ENCODE assay signal across 12 cellular contexts in the genomic region with DNA sequence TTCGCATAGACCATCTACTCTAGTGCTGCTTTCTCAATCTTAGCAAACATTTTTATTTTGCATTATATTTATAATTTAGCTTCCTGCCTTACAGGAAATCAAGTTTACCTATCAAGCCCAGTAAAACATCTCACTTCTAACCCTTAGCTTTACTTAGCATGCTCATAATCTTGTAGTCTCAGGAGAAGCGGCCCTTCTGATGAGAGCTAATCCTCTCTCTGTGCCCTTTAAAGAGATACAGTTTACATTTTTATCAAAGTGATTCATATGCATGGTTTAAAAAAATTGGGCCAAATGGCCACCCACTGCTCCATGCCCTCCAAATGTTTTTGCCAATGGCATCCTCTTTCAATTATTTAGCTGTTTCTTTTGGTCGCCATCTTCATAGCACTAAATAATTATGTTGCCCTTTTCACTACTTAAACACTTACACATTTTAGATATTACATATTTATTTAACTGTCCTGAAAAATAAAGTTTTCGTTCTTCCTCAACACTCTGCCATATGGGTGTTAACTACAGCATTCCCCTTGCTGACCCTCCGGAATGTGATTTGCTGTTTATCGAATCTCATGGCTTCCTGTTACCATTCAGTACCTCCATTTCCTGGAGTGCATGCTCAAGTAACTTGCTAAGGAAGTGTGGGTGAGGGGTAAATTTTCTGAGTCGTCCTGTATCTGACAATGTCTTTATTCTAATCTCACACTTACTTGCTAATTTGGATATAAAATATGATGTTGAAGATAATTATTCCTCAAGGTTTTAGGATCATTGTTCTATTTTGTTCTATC. TPM values are rescaled to one million over a fixed set of nuclear protein-coding genes. Genes with fewer than 3 reads are reported as not detected.
DNase-seq lines count a peak whose midpoint lies in the region; ATAC-seq and TF ChIP-seq lines count a peak whose summit lies in the region.
"Had no signal": no experiment of that assay in that cellular context is flagged by ENCODE, and none has a peak within 500 bp of the region (broad histone marks: within the 10 kb centered on the region; RNA-seq: fewer than 3 reads in every experiment).

No MANE protein-coding gene starts in this region.

- peaks cover 3% of the 10 kb centered on the region for H3K9me3 Mint-ChIP-seq in activated CD4-positive, alpha-beta T cell treated with anti-CD3 and anti-CD28 coated beads for 36 hours (ENCODE audit: low read depth)
- H3K9me3 Mint-ChIP-seq in endodermal cell, result peaks cover 3% of the 10 kb centered on the region
- H3K9me3 Mint-ChIP-seq: type B pancreatic cell had no signal

- no peak overlapping the region for H3K27ac ChIP-seq in endodermal cell (ENCODE audit: low read depth, low read length)
- H3K27ac ChIP-seq: PC-9 had no signal

- peaks cover 34% of the 10 kb centered on the region for H3K36me3 Mint-ChIP-seq in activated CD4-positive, alpha-beta T cell treated with anti-CD3 and anti-CD28 coated beads for 36 hours (ENCODE audit: low read depth)
- H3K36me3 Mint-ChIP-seq in endodermal cell (ENCODE audit: low read depth), result peaks cover 22% of the 10 kb centered on the region

- 74 to 92% methylated on average over 3 to 7 of the region's 7 CpGs for WGBS in endodermal cell (ENCODE audit: insufficient coverage in 1 of 2, insufficient read length in 1 of 2), 2 experiments

- peak; percentile 75 for ATAC-seq in activated CD4-positive, alpha-beta T cell treated with anti-CD3 and anti-CD28 coated beads for 36 hours
- no peak for ATAC-seq in GM21723 (IDR thresholded peaks at IDR 0.05; ENCODE audit: unreplicated experiment)

- H3K4me1 Mint-ChIP-seq in activated CD4-positive, alpha-beta T cell treated with anti-CD3 and anti-CD28 coated beads for 36 hours, result peaks cover 41% of the 10 kb centered on the region
- peaks cover 24% of the 10 kb centered on the region for H3K4me1 Mint-ChIP-seq in endodermal cell

- POLR2A ChIA-PET in activated CD4-positive, alpha-beta T cell treated with anti-CD3 and anti-CD28 coated beads for 36 hours (lab: Charles Lee), result interaction anchor here (0.7 kb wide), 1 partner anchor 290 kb away, joined by 4 read pairs; no protein-coding TSS in a partner anchor

- H3K9me3 ChIP-seq in endodermal cell (ENCODE audit: control insufficient read depth, low read length), result no peaks in the 10 kb centered on the region

- H3K9ac ChIP-seq in endodermal cell (ENCODE audit: extremely low read depth, low read length, poor library complexity, severe bottlenecking), result no peak overlapping the region

- no peak for DNase-seq in activated CD4-positive, alpha-beta T cell treated with anti-CD3 and anti-CD28 coated beads for 36 hours
- DNase-seq in activated CD4-positive, alpha-beta T cell treated with anti-CD3 and anti-CD28 coated beads, Interleukin-2, amount 50 U/mL, for 48 hours, result no peak
- DNase-seq in SK-MEL-5 (ENCODE audit: low read depth, low spot score) (peak; percentile 10), endodermal cell (no peak), non-pigmented ciliary epithelial cell (ENCODE audit: low read depth) (peak; percentile 3), NCI-H1048 (lab: John Stamatoyannopoulos, UW) (no peak), activated gamma-delta T cell treated with Interleukin-2 at 50 U/mL for 16 hours (no peak)
- DNase-seq: 8988T, NCI-H1417 treated with DMSO at 0.1 percent for 48 hours, PC-9 had no signal

- CTCF ChIA-PET in activated CD4-positive, alpha-beta T cell treated with anti-CD3 and anti-CD28 coated beads for 36 hours (lab: Charles Lee), result interaction anchor here (1.0 to 1.8 kb wide), 4 partner anchors 9 to 183 kb away, joined by 3 to 7 read pairs (median 6); no protein-coding TSS in a partner anchor

- no peaks in the 10 kb centered on the region for H3K27me3 ChIP-seq in endodermal cell (ENCODE audit: control insufficient read depth, insufficient read depth, low read length, poor library complexity, severe bottlenecking)

- peaks cover 38% of the 10 kb centered on the region for H3K36me3 ChIP-seq in endodermal cell (ENCODE audit: control insufficient read depth, insufficient read depth, low read length)

- TF ChIP-seq CTCF in endodermal cell (conservative IDR thresholded peaks at IDR 0.05), result no peak

- in situ Hi-C loops in SK-MEL-5 (cut with HindIII; ENCODE audit: low pct_unique_long_range_greater_than_20kb, low sequenced_read_pairs), result no loop called here

- no peaks in the 10 kb centered on the region for H3K27me3 Mint-ChIP-seq in activated CD4-positive, alpha-beta T cell treated with anti-CD3 and anti-CD28 coated beads for 36 hours
- H3K27me3 Mint-ChIP-seq in endodermal cell (ENCODE audit: insufficient read depth), result no peaks in the 10 kb centered on the region
- H3K27me3 Mint-ChIP-seq: type B pancreatic cell had no signal

- peak overlapping the region; percentile 82 for H3K27ac Mint-ChIP-seq in activated CD4-positive, alpha-beta T cell treated with anti-CD3 and anti-CD28 coated beads for 36 hours
- peak overlapping the region; percentile 56 for H3K27ac Mint-ChIP-seq in endodermal cell
- H3K27ac Mint-ChIP-seq: type B pancreatic cell had no signal

- no peak overlapping the region for H3K4me3 ChIP-seq in endodermal cell (ENCODE audit: low read length)
- H3K4me3 ChIP-seq: PC-9 had no signal

- peaks cover 3% of the 10 kb centered on the region for H3K4me1 ChIP-seq in endodermal cell (ENCODE audit: control insufficient read depth, insufficient read depth, low read length)

- intact Hi-C loops in activated CD4-positive, alpha-beta T cell treated with anti-CD3 and anti-CD28 coated beads for 36 hours (cut with DNase I, micrococcal nuclease), result loop anchor here in 1 of 2 experiments (1.0 to 2.0 kb wide), 2 partner anchors 27 to 184 kb away; no protein-coding TSS in a partner anchor

- H3K4me3 Mint-ChIP-seq in activated CD4-positive, alpha-beta T cell treated with anti-CD3 and anti-CD28 coated beads for 36 hours, result peak overlapping the region; percentile 8
- H3K4me3 Mint-ChIP-seq in endodermal cell, result no peak overlapping the region
- H3K4me3 Mint-ChIP-seq: type B pancreatic cell had no signal

RNA-seq across cellular contexts. Expression of gene YLPM1, which starts 29.3 kb away (rescaled TPM):
- 10 to 100 TPM; 53.0 to 60.9 TPM for total RNA-seq in activated CD4-positive, alpha-beta T cell treated with anti-CD3 and anti-CD28 coated beads for 36 hours
- 10.7 and 10.8 TPM in 2 replicates for total RNA-seq in SK-MEL-5 (2014; rRNA removed; shearing (Covaris generic))
- 23.0 and 24.9 TPM in 2 replicates for polyA plus RNA-seq in SK-MEL-5 (2015; cell fraction: cytosol; rRNA removed)
- 19.5 and 23.0 TPM in 2 replicates for polyA plus RNA-seq in SK-MEL-5 (2015; cell fraction: nucleus; rRNA removed)
- 10 to 100 TPM; 75.2 to 76.2 TPM for total RNA-seq in endodermal cell
- 61.5 TPM for polyA plus RNA-seq in endodermal cell (2013, experiment 1 of 2)
- polyA plus RNA-seq in endodermal cell (2013, experiment 2 of 2), result 59.0 TPM

Comparison
In these comparisons a context has a peak if more than half of its experiments do, and no peak if none do; other contexts are left out.
1. DNase-seq: peak in SK-MEL-5 (single experiment) and non-pigmented ciliary epithelial cell (single experiment); none in activated CD4-positive, alpha-beta T cell treated with anti-CD3 and anti-CD28 coated beads for 36 hours (single experiment), activated CD4-positive, alpha-beta T cell treated with anti-CD3 and anti-CD28 coated beads, Interleukin-2, amount 50 U/mL, for 48 hours (0 of 2), endodermal cell (single experiment), NCI-H1048 (single experiment) and activated gamma-delta T cell treated with Interleukin-2 at 50 U/mL for 16 hours (single experiment).